Comparison of ENCODE assay signal across 8 cellular contexts in the genomic region with DNA sequence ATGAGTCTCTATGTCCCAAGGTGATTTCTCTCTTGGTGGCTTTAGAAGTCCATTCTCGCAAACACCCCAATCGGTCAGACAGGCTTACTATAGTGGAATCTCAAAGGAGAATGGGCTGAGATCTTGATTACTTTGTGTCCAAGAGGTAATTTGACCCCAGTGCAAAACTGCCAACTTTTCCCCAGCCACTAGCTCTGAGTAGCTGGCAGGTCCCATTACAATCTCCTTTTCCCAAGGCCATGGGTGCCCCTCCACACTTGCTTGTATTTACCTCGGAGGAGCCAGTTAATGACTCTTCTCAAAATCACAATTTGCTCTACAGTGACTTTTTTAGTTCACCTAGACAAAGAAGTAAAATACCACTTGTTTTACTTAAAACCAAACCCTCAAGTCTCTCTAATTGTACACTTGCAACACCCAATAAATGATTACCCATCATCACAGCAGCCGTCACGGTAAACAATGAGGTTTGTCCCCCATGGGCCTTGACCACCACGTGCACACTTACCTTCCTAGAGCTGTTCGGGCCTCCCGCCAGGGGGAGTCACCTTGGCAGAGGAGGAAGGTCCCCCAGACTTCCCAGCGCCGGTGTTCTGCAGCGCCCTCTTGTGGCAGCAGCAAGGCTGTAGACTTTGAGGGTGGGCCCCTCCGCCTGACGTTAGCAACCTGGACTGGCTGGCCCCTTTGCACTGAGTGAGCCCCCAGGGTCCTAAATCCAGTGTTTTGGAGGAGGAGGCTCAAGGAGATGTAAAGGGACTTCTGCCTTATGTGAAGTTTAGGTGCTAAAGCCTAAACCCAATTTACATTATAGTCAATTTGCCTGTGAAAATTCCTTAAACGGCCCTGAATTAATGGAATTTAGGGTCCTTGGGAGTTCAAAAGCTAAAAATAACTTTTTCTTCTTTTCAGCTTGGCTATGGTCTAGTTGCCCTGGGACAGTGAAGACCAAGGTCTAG. TPM values are rescaled to one million over a fixed set of nuclear protein-coding genes. Genes with fewer than 3 reads are reported as not detected.
DNase-seq lines count a peak whose midpoint lies in the region; FAIRE-seq and TF ChIP-seq lines count a peak whose summit lies in the region.

No MANE protein-coding gene starts in this region.

- H3K36me3 Mint-ChIP-seq in astrocyte (ENCODE audit: low read depth, unreplicated experiment) = no peaks in the 10 kb centered on the region

- H3K36me3 ChIP-seq in astrocyte (ENCODE audit: insufficient read depth, low read length) = no peaks in the 10 kb centered on the region
- no peaks in the 10 kb centered on the region for H3K36me3 ChIP-seq in vagina

- peaks cover 3% of the 10 kb centered on the region for H3K9me3 Mint-ChIP-seq in astrocyte (ENCODE audit: unreplicated experiment)

- H3K4me1 ChIP-seq in astrocyte (ENCODE audit: insufficient read depth, low read length) = no peaks in the 10 kb centered on the region
- H3K4me1 ChIP-seq in vagina = no peaks in the 10 kb centered on the region

- no peak for TF ChIP-seq POLR2A in vagina (IDR thresholded peaks at IDR 0.05)

- peak; percentile 35 for DNase-seq in DMS153 (lab: John Stamatoyannopoulos, UW)
- no peak for DNase-seq in DMS153 treated with DMSO at 0.1 percent for 48 hours (lab: John Stamatoyannopoulos, UW; ENCODE audit: unreplicated experiment)
- peak; percentile 3 for DNase-seq in KG1 (lab: John Stamatoyannopoulos, UW)
- DNase-seq in T-helper 22 cell (ENCODE audit: low read depth) = peak; percentile 56
- DNase-seq in astrocyte (ENCODE audit: low read depth) = no peak
- peak; percentile 92 for DNase-seq in left kidney (ENCODE audit: low read depth, low spot score)
- DNase-seq in stimulated activated CD8-positive, alpha-beta memory T cell treated with anti-CD3 and anti-CD28 coated beads, Interleukin-2, amount 100 ng/mL, for 48 hours (ENCODE audit: low read depth in 2 of 2) = peak; percentile 66 to 73
- DNase-seq in vagina (ENCODE audit: extremely low spot score in 2 of 2) = no peak

- no peak overlapping the region for H3K4me2 ChIP-seq in astrocyte (ENCODE audit: low read length)

- no peaks in the 10 kb centered on the region for H3K79me2 ChIP-seq in astrocyte (ENCODE audit: insufficient read depth, low read length)

- H3K27ac Mint-ChIP-seq in astrocyte (ENCODE audit: unreplicated experiment) = no peak overlapping the region

- peak; percentile 54 for TF ChIP-seq CTCF in astrocyte (IDR thresholded peaks at IDR 0.05; ENCODE audit: insufficient read depth, low read depth, low read length)
- peak in 1 of 3 experiments; percentile 11 for TF ChIP-seq CTCF in vagina (IDR thresholded peaks at IDR 0.05)

- H3K4me1 Mint-ChIP-seq in astrocyte (ENCODE audit: low read depth, unreplicated experiment) = no peaks in the 10 kb centered on the region

- H3K4me3 ChIP-seq in astrocyte (ENCODE audit: insufficient read depth, low read depth, low read length) (no peak overlapping the region), vagina (no peak overlapping the region)

- peaks cover 50% of the 10 kb centered on the region for H3K27me3 Mint-ChIP-seq in astrocyte (ENCODE audit: low read depth, unreplicated experiment)

- FAIRE-seq in astrocyte (lab: Jason Lieb, UNC) = no peak

- intact Hi-C loops in vagina (cut with DNase I) = loop anchor here (10.0 kb wide), 1 partner anchor 147 kb away; no protein-coding TSS in a partner anchor

- no peak overlapping the region for H2AFZ ChIP-seq in astrocyte (ENCODE audit: low read depth, low read length)

- no peak overlapping the region for H3K27ac ChIP-seq in astrocyte (ENCODE audit: low read depth, low read length)
- H3K27ac ChIP-seq in vagina = no peak overlapping the region

- H3K4me3 Mint-ChIP-seq in astrocyte (ENCODE audit: unreplicated experiment) = no peak overlapping the region

- no peak overlapping the region for H3K9ac ChIP-seq in astrocyte (ENCODE audit: low read length)

- H4K20me1 ChIP-seq in astrocyte (ENCODE audit: insufficient read depth, low read length) = no peaks in the 10 kb centered on the region

- H3K9me3 ChIP-seq in astrocyte (ENCODE audit: insufficient read depth, low read depth, low read length) (no peaks in the 10 kb centered on the region), vagina (no peaks in the 10 kb centered on the region)

- H3K27me3 ChIP-seq in astrocyte (ENCODE audit: insufficient read depth, low read length) = peaks cover 12% of the 10 kb centered on the region
- H3K27me3 ChIP-seq in vagina = no peaks in the 10 kb centered on the region

RNA-seq across cellular contexts. Expression of a gene that starts 18.7 kb away (rescaled TPM):
- total RNA-seq in astrocyte (8.6 and 9.5 TPM in 2 replicates), vagina (12.0 TPM)

RNA-seq across cellular contexts. Expression of a gene that starts 41.3 kb away (rescaled TPM):
- total RNA-seq in astrocyte (0.36 and 1.2 TPM in 2 replicates), vagina (10.1 TPM)

Comparison
In these comparisons a context has a peak if more than half of its experiments do, and no peak if none do; other contexts are left out.
1. DNase-seq: peak in DMS153 (single experiment), KG1 (single experiment), T-helper 22 cell (single experiment), left kidney (single experiment) and stimulated activated CD8-positive, alpha-beta memory T cell treated with anti-CD3 and anti-CD28 coated beads, Interleukin-2, amount 100 ng/mL, for 48 hours (2 of 2); none in DMS153 treated with DMSO at 0.1 percent for 48 hours (single experiment), astrocyte (single experiment) and vagina (0 of 2).